Comparison of ENCODE assay signal across 20 cellular contexts in the genomic region with DNA sequence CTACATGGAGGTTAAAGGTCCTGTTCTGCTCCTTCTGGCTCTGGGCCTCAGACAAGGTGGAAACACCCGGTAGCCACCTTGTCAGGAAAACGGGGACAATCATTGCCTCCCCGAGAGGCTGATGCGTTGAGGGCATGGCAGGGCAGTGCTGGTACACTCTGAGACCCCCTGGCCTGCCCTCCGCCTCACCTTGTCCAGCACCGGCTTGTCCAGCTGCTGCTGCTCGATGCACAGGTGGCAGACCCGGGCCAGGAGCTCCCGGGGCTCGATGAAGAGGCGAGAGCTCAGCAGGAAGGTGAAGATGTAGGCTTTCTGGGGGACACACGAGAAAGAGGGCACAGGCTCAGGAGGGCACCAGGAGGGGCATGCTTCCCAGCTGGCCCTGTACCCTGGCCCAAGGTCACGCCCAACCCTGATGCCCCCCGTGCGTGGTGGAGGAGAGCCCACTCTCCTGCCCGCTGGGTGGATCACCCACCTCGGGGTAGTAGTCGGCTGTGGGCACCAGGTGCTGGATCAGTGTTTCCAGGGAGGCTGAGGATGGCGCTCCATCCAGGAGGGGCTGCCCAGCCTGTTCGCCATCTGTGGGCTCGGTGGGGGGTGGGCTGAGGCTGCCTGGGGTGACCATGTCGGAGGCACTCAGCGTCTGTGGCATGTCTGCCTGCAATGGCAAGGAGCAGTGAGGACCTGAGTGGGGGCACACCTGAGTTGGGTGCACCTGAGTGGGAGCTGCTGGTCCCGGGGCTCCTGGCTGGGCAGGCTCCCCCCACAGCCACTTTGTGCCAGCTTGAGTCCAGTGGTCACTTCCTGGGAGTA.
DNase-seq lines count a peak whose midpoint lies in the region; ATAC-seq and TF ChIP-seq lines count a peak whose summit lies in the region.
"Had no signal": no experiment of that assay in that cellular context is flagged by ENCODE, and none has a peak within 500 bp of the region (broad histone marks: within the 10 kb centered on the region; RNA-seq: fewer than 3 reads in every experiment).

No MANE protein-coding gene starts in this region.

- no peak overlapping the region for H3K4me3 ChIP-seq in H7 (ENCODE audit: insufficient read depth, low read depth, low read length)
- H3K4me3 ChIP-seq: ascending aorta had no signal

- H3K4me1 Mint-ChIP-seq in osteocyte (ENCODE audit: unreplicated experiment) = peaks cover 4% of the 10 kb centered on the region

- no peak for TF ChIP-seq CTCF in osteocyte (IDR thresholded peaks at IDR 0.05)

- H3K9me3 Mint-ChIP-seq in osteocyte (ENCODE audit: unreplicated experiment) = no peaks in the 10 kb centered on the region
- H3K9me3 Mint-ChIP-seq: activated naive CD4-positive, alpha-beta T cell treated with anti-CD3 and anti-CD28 coated beads, Interleukin-2, amount 50 U/mL, for 72 hours; T-helper 1 cell treated with Interleukin-12 subunit alpha and Interleukin-12 subunit beta and Interleukin-4 antibody, amounts not matched to agents 30 μg/mL and 1 μg/mL, for 36 hours had no signal

- no peaks in the 10 kb centered on the region for H3K27me3 ChIP-seq in H7 (ENCODE audit: control insufficient read depth, insufficient read depth, low read length)
- H3K27me3 ChIP-seq: ascending aorta had no signal

- peaks cover 21% of the 10 kb centered on the region for H3K27me3 Mint-ChIP-seq in osteocyte (ENCODE audit: unreplicated experiment)

- no peaks in the 10 kb centered on the region for H3K36me3 ChIP-seq in H7 (replicated peaks; ENCODE audit: control insufficient read depth, insufficient read depth, low read length)
- H3K36me3 ChIP-seq: ascending aorta had no signal

- ATAC-seq in GM18520 (IDR thresholded peaks at IDR 0.05; ENCODE audit: unreplicated experiment) (no peak), GM21786 (IDR thresholded peaks at IDR 0.05; ENCODE audit: unreplicated experiment) (no peak)
- ATAC-seq: activated naive CD4-positive, alpha-beta T cell treated with anti-CD3 and anti-CD28 coated beads, Interleukin-2, amount 50 U/mL, for 72 hours; activated T-cell treated with anti-CD3 and anti-CD28 coated beads, Interleukin-2, amount 50 U/mL, for 72 hours had no signal

- H3K36me3 Mint-ChIP-seq in osteocyte (ENCODE audit: unreplicated experiment) = no peaks in the 10 kb centered on the region
- H3K36me3 Mint-ChIP-seq: activated naive CD4-positive, alpha-beta T cell treated with anti-CD3 and anti-CD28 coated beads, Interleukin-2, amount 50 U/mL, for 72 hours had no signal

- H3K4me3 Mint-ChIP-seq in osteocyte (ENCODE audit: unreplicated experiment) = no peak overlapping the region
- H3K4me3 Mint-ChIP-seq: activated T-cell treated with anti-CD3 and anti-CD28 coated beads, Interleukin-2, amount 50 U/mL, for 72 hours; HFFc6; T-helper 1 cell treated with Interleukin-12 subunit alpha and Interleukin-12 subunit beta and Interleukin-4 antibody, amounts not matched to agents 30 μg/mL and 1 μg/mL, for 36 hours had no signal

- no peak overlapping the region for H3K27ac Mint-ChIP-seq in osteocyte (ENCODE audit: unreplicated experiment)
- H3K27ac Mint-ChIP-seq: activated naive CD4-positive, alpha-beta T cell treated with anti-CD3 and anti-CD28 coated beads, Interleukin-2, amount 50 U/mL, for 72 hours; activated T-cell treated with anti-CD3 and anti-CD28 coated beads, Interleukin-2, amount 50 U/mL, for 72 hours; HFFc6; T-helper 1 cell treated with Interleukin-12 subunit alpha and Interleukin-12 subunit beta and Interleukin-4 antibody, amounts not matched to agents 30 μg/mL and 1 μg/mL, for 36 hours had no signal

- DNase-seq in D341Med (ENCODE audit: low spot score) (peak; percentile 20), H7 (peak; percentile 41), islet precursor cell (peak; percentile 29), osteocyte (ENCODE audit: extremely low spot score, unreplicated experiment) (peak; percentile 79), LoVo (ENCODE audit: low spot score) (no peak)
- DNase-seq: activated T-cell treated with anti-CD3 and anti-CD28 coated beads, Interleukin-2, amount 50 U/mL, for 72 hours; Calu3; caudate nucleus; HFFc6; NCI-H1092; NCI-H187; NCI-H526 treated with DMSO at 0.1 percent for 48 hours; nucleus accumbens; stimulated activated CD4-positive, alpha-beta T cell treated with anti-CD3 and anti-CD28 coated beads, Interleukin-4, amount 100 ng/mL, for 24 hours; stimulated activated naive CD4-positive, alpha-beta T cell had no signal
